Comparison of ENCODE assay signal across 30 cellular contexts in the genomic region with DNA sequence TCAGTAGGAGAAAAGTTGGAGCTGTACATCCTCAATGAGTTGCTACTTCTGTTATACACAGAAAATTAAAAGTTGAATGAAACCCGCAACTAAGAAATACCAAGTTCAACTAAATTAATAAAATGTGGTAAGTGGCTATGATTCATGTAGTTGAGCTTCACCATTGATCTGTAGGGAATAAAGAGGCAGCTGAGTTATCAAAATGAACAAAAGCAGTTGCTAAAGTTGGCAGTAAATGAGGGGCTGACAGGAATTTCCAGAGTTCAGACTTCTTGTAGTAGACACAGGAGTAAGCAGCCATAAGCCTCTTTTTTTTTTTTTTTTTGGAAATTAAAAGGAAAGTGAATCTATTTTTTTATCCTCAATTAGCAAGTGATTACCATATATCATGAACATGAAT.
"Had no signal": no experiment of that assay in that cellular context is flagged by ENCODE, and none has a peak within 500 bp of the region (broad histone marks: within the 10 kb centered on the region; RNA-seq: fewer than 3 reads in every experiment).

No MANE protein-coding gene starts in this region.

- H3K4me1 ChIP-seq: colonic mucosa, esophagus squamous epithelium, lower lobe of right lung had no signal

- H3K36me3 ChIP-seq: colonic mucosa, esophagus squamous epithelium, heart left ventricle, lower lobe of right lung, neutrophil, ovary had no signal

- DNase-seq: activated CD4-positive, alpha-beta memory T cell treated with anti-CD3 and anti-CD28 coated beads, Interleukin-2, amount 10 ng/mL, durations not matched to agents 7 days and 5 days; activated CD4-positive, alpha-beta T cell treated with anti-CD3 and anti-CD28 coated beads for 1 hour; activated CD4-positive, alpha-beta T cell treated with anti-CD3 and anti-CD28 coated beads, Interleukin-2, amount 10 ng/mL, durations not matched to agents 7 days and 5 days; activated CD8-positive, alpha-beta memory T cell treated with anti-CD3 and anti-CD28 coated beads, Interleukin-2, amount 50 U/mL, for 48 hours; activated gamma-delta T cell treated with Interleukin-2 at 50 U/mL for 16 hours; activated naive CD8-positive, alpha-beta T cell treated with anti-CD3 and anti-CD28 coated beads, Interleukin-2, amount 50 U/mL, for 24 hours; activated T-cell treated with anti-CD3 and anti-CD28 coated beads, Interleukin-2, amount 50 U/mL, for 4 hours; amygdala; cerebellar nuclear complex; colonic mucosa; effector CD8-positive, alpha-beta T cell; esophagus squamous epithelium; foreskin keratinocyte; heart left ventricle; hypothalamus; immature natural killer cell; kidney; left colon; lower lobe of right lung; mesenchymal stem cell; naive B cell; nephron progenitor cell; ovary; stimulated activated CD4-positive, alpha-beta T cell treated with anti-CD3 and anti-CD28 coated beads, Interleukin-15, amount 100 ng/mL, for 24 hours; stimulated activated CD4-positive, alpha-beta T cell treated with anti-CD3 and anti-CD28 coated beads, Interleukin-2, amount 100 ng/mL, for 24 hours; stimulated activated naive CD4-positive, alpha-beta T cell; T-helper 2 cell; trophoblast cell had no signal

- H3K27me3 ChIP-seq: colonic mucosa, esophagus squamous epithelium, foreskin keratinocyte, heart left ventricle, neutrophil, ovary had no signal

- H3K4me3 ChIP-seq: colonic mucosa, esophagus squamous epithelium, heart left ventricle, lower lobe of right lung, ovary had no signal

- H3K27ac ChIP-seq: colonic mucosa, epithelial cell of prostate, esophagus squamous epithelium, foreskin keratinocyte, heart left ventricle, lower lobe of right lung, neutrophil, ovary had no signal

- H3K9me3 ChIP-seq: colonic mucosa, esophagus squamous epithelium, heart left ventricle, lower lobe of right lung, neutrophil, ovary had no signal
